In genomic region chr2:240179941-240180666, GRCh38 we compare ENCODE assay signal across 21 cellular contexts. TPM values are rescaled to one million over a fixed set of nuclear protein-coding genes. Genes with fewer than 3 reads are reported as not detected.
DNase-seq lines count a peak whose midpoint lies in the region; FAIRE-seq and TF ChIP-seq lines count a peak whose summit lies in the region.
"Had no signal": no experiment of that assay in that cellular context is flagged by ENCODE, and none has a peak within 500 bp of the region (broad histone marks: within the 10 kb centered on the region; RNA-seq: fewer than 3 reads in every experiment).

No MANE protein-coding gene starts in this region.

- H4K20me1 ChIP-seq in mammary epithelial cell (ENCODE audit: insufficient read depth, low read length) (no peaks in the 10 kb centered on the region), keratinocyte (ENCODE audit: control insufficient read depth, extremely low read depth, insufficient read depth, low read length) (no peaks in the 10 kb centered on the region)

- 81% methylated on average over 6 of the region's 8 CpGs for WGBS in mammary epithelial cell (ENCODE audit: low coverage, missing lambda C conversion rate)

- FAIRE-seq in keratinocyte (lab: Jason Lieb, UNC): no peak
- FAIRE-seq: A549, GM12892, GM18507, K562 had no signal

- DNase-seq in LHCN-M2 (ENCODE audit: low read depth) (peak; percentile 64), mammary epithelial cell (peak; percentile 39), keratinocyte (ENCODE audit: low read depth, low spot score) (no peak), skeletal muscle cell (ENCODE audit: low read depth) (peak; percentile 23), NCI-H524 treated with DMSO at 0.1 percent for 48 hours (lab: John Stamatoyannopoulos, UW) (no peak), NCI-H1105 (lab: John Stamatoyannopoulos, UW) (no peak)
- no peak for DNase-seq in activated CD4-positive, alpha-beta T cell treated with anti-CD3 and anti-CD28 coated beads, Interleukin-2, amount 50 U/mL, for 4 hours
- DNase-seq: CD4-positive, alpha-beta memory T cell; DMS79; H7; HFFc6; NCI-H1694 treated with DMSO at 0.1 percent for 48 hours; NCI-H510A; NCI-H774; PC-3; RPMI8226 had no signal

- H3K27me3 ChIP-seq in mammary epithelial cell (ENCODE audit: insufficient read depth, low read length) (peaks cover 3% of the 10 kb centered on the region), keratinocyte (ENCODE audit: control insufficient read depth, extremely low read depth, insufficient read depth, low read length) (peaks cover 40% of the 10 kb centered on the region)

- in situ Hi-C loops in mammary epithelial cell (cut with MboI; ENCODE audit: low sequenced_read_pairs in 2 of 2): no loop called here

- H3K4me3 ChIP-seq in mammary epithelial cell (replicated peaks in 1 of 3; ENCODE audit: insufficient read depth in 1 of 3, low read depth in 2 of 3, low read length in 3 of 3) (no peak overlapping the region), keratinocyte (ENCODE audit: control insufficient read depth in 2 of 3, extremely low read depth in 1 of 3, insufficient read depth in 2 of 3, low read depth in 1 of 3, low read length in 3 of 3) (no peak overlapping the region), skeletal muscle cell (ENCODE audit: low read depth, low read length) (no peak overlapping the region)
- H3K4me3 ChIP-seq: A549, K562 had no signal

- TF ChIP-seq CTCF in mammary epithelial cell (conservative IDR thresholded peaks at IDR 0.05 in 1 of 2, IDR thresholded peaks at IDR 0.05 in 1 of 2; ENCODE audit: extremely low read depth in 1 of 2, insufficient read depth in 1 of 2, low read depth in 1 of 2, low read length in 2 of 2) (no peak), keratinocyte (optimal IDR thresholded peaks at IDR 0.05 in 1 of 3, IDR thresholded peaks at IDR 0.05 in 1 of 3, conservative IDR thresholded peaks at IDR 0.05 in 1 of 3; ENCODE audit: extremely low read depth in 1 of 3, insufficient read depth in 2 of 3, low read length in 3 of 3) (no peak)

- H3K9ac ChIP-seq in mammary epithelial cell (ENCODE audit: insufficient read depth, low read length): no peak overlapping the region
- no peak overlapping the region for H3K9ac ChIP-seq in keratinocyte (ENCODE audit: control insufficient read depth, extremely low read depth, insufficient read depth, low read length)

- CTCF ChIA-PET in mammary epithelial cell (lab: Charles Lee; ENCODE audit: low non-redundant PET): interaction anchor here (0.7 kb wide), 1 partner anchor 34 kb away, joined by 3 read pairs; no protein-coding TSS in a partner anchor

- H3K4me2 ChIP-seq in mammary epithelial cell (ENCODE audit: insufficient read depth, low read depth, low read length) (no peak overlapping the region), keratinocyte (ENCODE audit: control insufficient read depth, extremely low read depth, insufficient read depth, low read depth, low read length) (peak overlapping the region; percentile 7)
- H3K4me2 ChIP-seq: A549 had no signal

- H2AFZ ChIP-seq in mammary epithelial cell (ENCODE audit: low read depth, low read length) (no peak overlapping the region), keratinocyte (ENCODE audit: control insufficient read depth, low read length) (no peak overlapping the region)

- dilution Hi-C loops in mammary epithelial cell (cut with HindIII; ENCODE audit: low sequenced_read_pairs): loop anchor here (5.0 kb wide), 1 partner anchor 42 kb away; no protein-coding TSS in a partner anchor
- dilution Hi-C loops in keratinocyte (cut with MboI; ENCODE audit: extremely low pct_ligation_motif_present, low sequenced_read_pairs): no loop called here

- H3K27ac ChIP-seq in mammary epithelial cell (ENCODE audit: insufficient read depth, low read depth, low read length) (no peak overlapping the region), keratinocyte (ENCODE audit: control insufficient read depth, insufficient read depth, low read length) (no peak overlapping the region)
- H3K27ac ChIP-seq: A549 had no signal

- H3K4me1 ChIP-seq in mammary epithelial cell (ENCODE audit: insufficient read depth, low read length): no peaks in the 10 kb centered on the region
- H3K4me1 ChIP-seq in keratinocyte (ENCODE audit: control insufficient read depth, extremely low read depth, insufficient read depth, low read length): peaks cover 8% of the 10 kb centered on the region
- H3K4me1 ChIP-seq: A549 had no signal

- H3K9me3 ChIP-seq in mammary epithelial cell (replicated peaks; ENCODE audit: insufficient read depth, low read length) (no peaks in the 10 kb centered on the region), keratinocyte (ENCODE audit: control insufficient read depth, low read depth, low read length) (no peaks in the 10 kb centered on the region)
- H3K9me3 ChIP-seq: A549 had no signal

- H3K36me3 ChIP-seq in mammary epithelial cell (ENCODE audit: insufficient read depth, low read length) (no peaks in the 10 kb centered on the region), keratinocyte (ENCODE audit: control insufficient read depth in 2 of 2, extremely low read depth in 1 of 2, insufficient read depth in 2 of 2, low read length in 2 of 2) (no peaks in the 10 kb centered on the region)

- intact Hi-C loops in mammary epithelial cell (cut with micrococcal nuclease): no loop called here

- H3K9me1 ChIP-seq in keratinocyte (ENCODE audit: control insufficient read depth, extremely low read depth, insufficient read depth, low read length): no peaks in the 10 kb centered on the region

- H3K79me2 ChIP-seq in mammary epithelial cell (ENCODE audit: insufficient read depth, low read length) (no peaks in the 10 kb centered on the region), keratinocyte (ENCODE audit: control insufficient read depth, insufficient read depth, low read length) (no peaks in the 10 kb centered on the region)

- BruUV-seq in mammary epithelial cell (replicated peaks; lab: Mats Ljungman, UMichigan): no TSS peak

RNA-seq across cellular contexts. Expression of gene OTOS, which starts 39.6 kb away (rescaled TPM):
- total RNA-seq in LHCN-M2 (2014; rRNA removed): not detected in 2 replicates
- polyA plus RNA-seq in LHCN-M2 (2012): not detected
- total RNA-seq in mammary epithelial cell: not detected
- not detected for polyA plus RNA-seq in mammary epithelial cell
- not detected for polyA minus RNA-seq in mammary epithelial cell
- not detected in 3 replicates for polyA plus RNA-seq in keratinocyte
- polyA plus RNA-seq in keratinocyte (2011; ENCODE audit: low read depth): not detected
- not detected in 2 replicates for polyA plus RNA-seq in keratinocyte (2011; cell fraction: cytosol; rRNA removed)
- polyA plus RNA-seq in keratinocyte (2011; cell fraction: nucleus; rRNA removed): not detected in 2 replicates
- polyA plus RNA-seq in keratinocyte (2012; ENCODE audit: low replicate concordance): not detected in 2 replicates
- not detected in 3 replicates for polyA minus RNA-seq in keratinocyte
- not detected for polyA minus RNA-seq in keratinocyte (2011; cell fraction: cytosol; rRNA and poly(A)+ RNA removed)
- polyA minus RNA-seq in keratinocyte (2011; cell fraction: nucleus; rRNA and poly(A)+ RNA removed): not detected in 2 replicates
- total RNA-seq: CD4-positive, alpha-beta memory T cell; H7; K562; PC-3 had no signal
- polyA plus RNA-seq: A549; BJ; CD4-positive, alpha-beta memory T cell; K562 had no signal

RNA-seq across cellular contexts. Expression of gene COPS9, which starts 44.0 kb away (rescaled TPM):
- 132 and 140 TPM in 2 replicates for total RNA-seq in LHCN-M2 (2014; rRNA removed)
- 564 TPM for polyA plus RNA-seq in LHCN-M2 (2012)
- 100 to 1,000 TPM in 1 of 2 donors, 10 to 100 TPM in 1; 40.2 to 142 TPM for total RNA-seq in mammary epithelial cell
- 205 TPM for polyA plus RNA-seq in mammary epithelial cell
- 21.3 TPM for polyA minus RNA-seq in mammary epithelial cell
- polyA plus RNA-seq in keratinocyte: 238 to 399 TPM (median 385 TPM) in 3 replicates
- polyA plus RNA-seq in keratinocyte (2011; ENCODE audit: low read depth): 58.8 TPM
- 228 and 261 TPM in 2 replicates for polyA plus RNA-seq in keratinocyte (2011; cell fraction: cytosol; rRNA removed)
- polyA plus RNA-seq in keratinocyte (2011; cell fraction: nucleus; rRNA removed): 89.5 and 105 TPM in 2 replicates
- 280 and 395 TPM in 2 replicates for polyA plus RNA-seq in keratinocyte (2012; ENCODE audit: low replicate concordance)
- polyA minus RNA-seq in keratinocyte: 13.2 to 36.1 TPM (median 32.4 TPM) in 3 replicates
- polyA minus RNA-seq in keratinocyte (2011; cell fraction: cytosol; rRNA and poly(A)+ RNA removed): 88.6 TPM
- 12.0 and 14.3 TPM in 2 replicates for polyA minus RNA-seq in keratinocyte (2011; cell fraction: nucleus; rRNA and poly(A)+ RNA removed)

Comparison
In these comparisons a context has a peak if more than half of its experiments do, and no peak if none do; other contexts are left out.
1. DNase-seq: peak in LHCN-M2 (single experiment), mammary epithelial cell (single experiment) and skeletal muscle cell (single experiment); none in keratinocyte (single experiment), NCI-H524 treated with DMSO at 0.1 percent for 48 hours (single experiment), NCI-H1105 (single experiment) and activated CD4-positive, alpha-beta T cell treated with anti-CD3 and anti-CD28 coated beads, Interleukin-2, amount 50 U/mL, for 4 hours (0 of 2).